ENCODE assay signal across 9 cellular contexts in genomic region chr14:102819790-102820330, GRCh38. TPM values are rescaled to one million over a fixed set of nuclear protein-coding genes. Genes with fewer than 3 reads are reported as not detected.
A peak's percentile ranks its signal among the peaks of the same experiment; 100 is the strongest.
DNase-seq lines count a peak whose midpoint lies in the region; ATAC-seq and TF ChIP-seq lines count a peak whose summit lies in the region.
"Had no signal": no experiment of that assay in that cellular context is flagged by ENCODE, and none has a peak within 500 bp of the region (broad histone marks: within the 10 kb centered on the region; RNA-seq: fewer than 3 reads in every experiment).

No MANE protein-coding gene starts in this region.

- no peak for TF ChIP-seq CTCF in ovary (IDR thresholded peaks at IDR 0.05)
- no peak for TF ChIP-seq CTCF in upper lobe of right lung (IDR thresholded peaks at IDR 0.05)

- TF ChIP-seq POLR2A in ovary (IDR thresholded peaks at IDR 0.05), result no peak

- intact Hi-C loops in ovary (cut with DNase I), result no loop called here
- intact Hi-C loops in upper lobe of right lung (cut with DNase I), result no loop called here

- H3K9me3 ChIP-seq in ovary (no peaks in the 10 kb centered on the region), upper lobe of right lung (no peaks in the 10 kb centered on the region)

- CTCF ChIA-PET in activated CD8-positive, alpha-beta memory T cell treated with anti-CD3 and anti-CD28 coated beads, Interleukin-2, amount 10 ng/mL, durations not matched to agents 7 days and 5 days (lab: Charles Lee), result interaction anchor here (1.0 kb wide), 1 partner anchor 225 kb away, joined by 3 read pairs; no protein-coding TSS in a partner anchor

- H3K4me3 ChIP-seq in ovary (no peak overlapping the region), upper lobe of right lung (no peak overlapping the region)
- H3K4me3 ChIP-seq: K562 had no signal

- H3K36me3 Mint-ChIP-seq in activated CD8-positive, alpha-beta memory T cell treated with anti-CD3 and anti-CD28 coated beads, Interleukin-2, amount 10 ng/mL, durations not matched to agents 7 days and 5 days, result peaks cover 26% of the 10 kb centered on the region
- H3K36me3 Mint-ChIP-seq in activated naive CD4-positive, alpha-beta T cell treated with anti-CD3 and anti-CD28 coated beads, Interleukin-2, amount 50 U/mL, for 72 hours, result peaks cover 29 to 48% of the 10 kb centered on the region in 2 donors

- DNase-seq in activated CD8-positive, alpha-beta memory T cell treated with anti-CD3 and anti-CD28 coated beads, Interleukin-2, amount 10 ng/mL, durations not matched to agents 7 days and 5 days, result no peak
- DNase-seq in activated CD8-positive, alpha-beta memory T cell treated with anti-CD3 and anti-CD28 coated beads for 24 hours, result no peak
- no peak for DNase-seq in activated naive CD4-positive, alpha-beta T cell treated with anti-CD3 and anti-CD28 coated beads, Interleukin-2, amount 50 U/mL, for 72 hours (ENCODE audit: low spot score in 2 of 2)
- no peak for DNase-seq in stimulated activated naive CD8-positive, alpha-beta T cell treated with anti-CD3 and anti-CD28 coated beads, Interleukin-15, Interleukin-2, amounts not matched to agents 100 U/mL and 50 U/mL, for 24 hours
- DNase-seq in ovary (no peak), HT-29 (ENCODE audit: low spot score) (no peak), upper lobe of right lung (no peak)

- H3K27me3 ChIP-seq in ovary (no peaks in the 10 kb centered on the region), upper lobe of right lung (no peaks in the 10 kb centered on the region)

- no peaks in the 10 kb centered on the region for H3K36me3 ChIP-seq in ovary
- H3K36me3 ChIP-seq in upper lobe of right lung, result no peaks in the 10 kb centered on the region

- H3K4me3 Mint-ChIP-seq in activated CD8-positive, alpha-beta memory T cell treated with anti-CD3 and anti-CD28 coated beads, Interleukin-2, amount 10 ng/mL, durations not matched to agents 7 days and 5 days, result peak overlapping the region; percentile 73

- H3K27ac ChIP-seq in ovary, result no peak overlapping the region
- H3K27ac ChIP-seq in upper lobe of right lung, result no peak overlapping the region

- H3K4me1 Mint-ChIP-seq in activated CD8-positive, alpha-beta memory T cell treated with anti-CD3 and anti-CD28 coated beads, Interleukin-2, amount 10 ng/mL, durations not matched to agents 7 days and 5 days, result peaks cover 80% of the 10 kb centered on the region

- no peak for TF ChIP-seq EP300 in ovary (IDR thresholded peaks at IDR 0.05)

- peak overlapping the region; percentile 92 for H3K27ac Mint-ChIP-seq in activated CD8-positive, alpha-beta memory T cell treated with anti-CD3 and anti-CD28 coated beads, Interleukin-2, amount 10 ng/mL, durations not matched to agents 7 days and 5 days
- H3K27ac Mint-ChIP-seq in activated naive CD4-positive, alpha-beta T cell treated with anti-CD3 and anti-CD28 coated beads, Interleukin-2, amount 50 U/mL, for 72 hours, result peak overlapping the region; percentile 96

- H3K9me3 Mint-ChIP-seq in activated CD8-positive, alpha-beta memory T cell treated with anti-CD3 and anti-CD28 coated beads, Interleukin-2, amount 10 ng/mL, durations not matched to agents 7 days and 5 days (ENCODE audit: low read depth), result no peaks in the 10 kb centered on the region
- H3K9me3 Mint-ChIP-seq in activated naive CD4-positive, alpha-beta T cell treated with anti-CD3 and anti-CD28 coated beads, Interleukin-2, amount 50 U/mL, for 72 hours, result peaks cover 4 to 6% of the 10 kb centered on the region in 2 donors

- H3K27me3 Mint-ChIP-seq in activated CD8-positive, alpha-beta memory T cell treated with anti-CD3 and anti-CD28 coated beads, Interleukin-2, amount 10 ng/mL, durations not matched to agents 7 days and 5 days, result no peaks in the 10 kb centered on the region

- WGBS in ovary, 3 donors, result 90% methylated on average over 15 of the region's 15 CpGs

- peak; percentile 35 for ATAC-seq in activated CD8-positive, alpha-beta memory T cell treated with anti-CD3 and anti-CD28 coated beads, Interleukin-2, amount 10 ng/mL, durations not matched to agents 7 days and 5 days
- peak; percentile 23 for ATAC-seq in HG02973 (IDR thresholded peaks at IDR 0.05; ENCODE audit: unreplicated experiment)
- ATAC-seq in activated naive CD4-positive, alpha-beta T cell treated with anti-CD3 and anti-CD28 coated beads, Interleukin-2, amount 50 U/mL, for 72 hours, result peak; percentile 19 to 34
- peak; percentile 5 for ATAC-seq in stimulated activated naive CD8-positive, alpha-beta T cell treated with anti-CD3 and anti-CD28 coated beads, Interleukin-15, Interleukin-2, amounts not matched to agents 100 U/mL and 50 U/mL, for 24 hours
- ATAC-seq in upper lobe of right lung, result no peak
- ATAC-seq: K562 had no signal

- peaks cover 2% of the 10 kb centered on the region for H3K4me1 ChIP-seq in ovary (ENCODE audit: insufficient read depth)
- H3K4me1 ChIP-seq in upper lobe of right lung, result no peaks in the 10 kb centered on the region

RNA-seq across cellular contexts. Expression of gene TRAF3, which starts 42.6 kb away (rescaled TPM):
- total RNA-seq in activated CD8-positive, alpha-beta memory T cell treated with anti-CD3 and anti-CD28 coated beads, Interleukin-2, amount 10 ng/mL, durations not matched to agents 7 days and 5 days, result 10 to 100 TPM; 49.5 to 78.1 TPM
- 10 to 100 TPM; 54.9 to 97.0 TPM for total RNA-seq in activated naive CD4-positive, alpha-beta T cell treated with anti-CD3 and anti-CD28 coated beads, Interleukin-2, amount 50 U/mL, for 72 hours
- total RNA-seq in ovary (10 to 100 TPM in 5 of 7 donors, 1 to 10 TPM in 2; 6.3 to 17.0 (median 15.5) TPM), upper lobe of right lung (22.3 TPM)
- polyA plus RNA-seq in ovary, result 1 to 10 TPM; 2.9 to 7.1 TPM
- 8.7 and 13.5 TPM in 2 replicates for total RNA-seq in HT-29 (2014; rRNA removed; shearing (Covaris generic))
